16 cellular contexts compared by ENCODE assay signal in genomic region chr11:118148240-118148639, GRCh38. TPM values are rescaled to one million over a fixed set of nuclear protein-coding genes. Genes with fewer than 3 reads are reported as not detected.
DNase-seq lines count a peak whose midpoint lies in the region; ATAC-seq and TF ChIP-seq lines count a peak whose summit lies in the region.
"Had no signal": no experiment of that assay in that cellular context is flagged by ENCODE, and none has a peak within 500 bp of the region (broad histone marks: within the 10 kb centered on the region; RNA-seq: fewer than 3 reads in every experiment).

No MANE protein-coding gene starts in this region.

- H3K4me1 ChIP-seq in heart right ventricle (peaks cover 0 to 68% (median 32%) of the 10 kb centered on the region in 9 donors), psoas muscle (no peaks in the 10 kb centered on the region)
- H3K4me1 ChIP-seq: A549, BE2C had no signal

- H3K27me3 Mint-ChIP-seq in brain: peaks cover 56% of the 10 kb centered on the region

- H3K4me3 ChIP-seq in heart right ventricle (peak overlapping the region in 2 of 10 donors; percentile 11 to 17), psoas muscle (no peak overlapping the region)
- H3K4me3 ChIP-seq: A549 had no signal

- ATAC-seq in heart right ventricle: no peak
- no peak for ATAC-seq in left cardiac atrium
- no peak for ATAC-seq in psoas muscle
- ATAC-seq in GM19328 (IDR thresholded peaks at IDR 0.05; ENCODE audit: unreplicated experiment): no peak
- ATAC-seq: A549 had no signal

- no peaks in the 10 kb centered on the region for H3K36me3 ChIP-seq in heart right ventricle
- H3K36me3 ChIP-seq in psoas muscle (ENCODE audit: insufficient read depth in 1 of 2, low read depth in 1 of 2): no peaks in the 10 kb centered on the region
- H3K36me3 ChIP-seq: BE2C had no signal

- 74 to 83% methylated on average over 8 of the region's 8 CpGs for WGBS in heart right ventricle, 2 donors
- 70 to 83% (median 76%) methylated on average over 8 of the region's 8 CpGs for WGBS in psoas muscle, 3 donors

- H3K36me3 Mint-ChIP-seq in brain: no peaks in the 10 kb centered on the region
- H3K36me3 Mint-ChIP-seq: CD4-positive, alpha-beta memory T cell had no signal

- H3K4me3 Mint-ChIP-seq in brain: peak overlapping the region in 2 of 5 experiments; percentile 33 to 44
- H3K4me3 Mint-ChIP-seq: HFFc6 had no signal

- peaks cover 0 to 54% (median 14%) of the 10 kb centered on the region in 7 donors for H3K27me3 ChIP-seq in heart right ventricle
- H3K27me3 ChIP-seq in psoas muscle (ENCODE audit: insufficient read depth in 3 of 3, low read length in 2 of 3): peaks cover 0 to 12% (median 0%) of the 10 kb centered on the region in 3 donors

- no peaks in the 10 kb centered on the region for H3K9me3 Mint-ChIP-seq in brain
- H3K9me3 Mint-ChIP-seq: CD4-positive, alpha-beta memory T cell; HFFc6 had no signal

- no peaks in the 10 kb centered on the region for H3K9me3 ChIP-seq in heart right ventricle
- no peaks in the 10 kb centered on the region for H3K9me3 ChIP-seq in psoas muscle
- H3K9me3 ChIP-seq: A549, BE2C had no signal

- intact Hi-C loops in heart right ventricle (cut with DNase I) (loop anchor here in 6 of 10 donors (5.0 to 10.0 kb wide), 6 partner anchors 34 to 339 kb away; partner anchors contain the start of gene UBE4A (in 2 of the 6)), left cardiac atrium (cut with DNase I) (loop anchor here in 1 of 2 donors (5.0 kb wide), 1 partner anchor 144 kb away; no protein-coding TSS in a partner anchor), psoas muscle (cut with DNase I) (loop anchor here (5.0 to 10.0 kb wide), 3 partner anchors 207 to 347 kb away; partner anchors contain the start of gene UBE4A (in 1 of the 2))

- TF ChIP-seq CTCF in heart right ventricle (IDR thresholded peaks at IDR 0.05) (no peak), brain (conservative IDR thresholded peaks at IDR 0.05) (no peak), psoas muscle (IDR thresholded peaks at IDR 0.05) (no peak)

- DNase-seq in heart right ventricle (no peak), left cardiac atrium (no peak), M059J (ENCODE audit: low read depth) (peak; percentile 32), psoas muscle (peak in 1 of 2 donors; percentile 47), ureter (ENCODE audit: low spot score) (no peak)
- DNase-seq: BE2C; CD4-positive, alpha-beta memory T cell; DMS153; EL; HCEC 1CT; HFFc6 had no signal

- H3K27ac ChIP-seq in heart right ventricle (peak overlapping the region in 7 of 10 donors; percentile 40 to 84 (median 80)), psoas muscle (peak overlapping the region; percentile 52)
- H3K27ac ChIP-seq: A549, C4-2B had no signal

- H3K27ac Mint-ChIP-seq in brain: peak overlapping the region; percentile 12 to 95 (median 88)
- H3K27ac Mint-ChIP-seq: HFFc6 had no signal

- H3K4me1 Mint-ChIP-seq in brain: peaks cover 57% of the 10 kb centered on the region

RNA-seq across cellular contexts. Expression of gene SCN4B, which starts 4.4 kb away (rescaled TPM):
- 10 to 100 TPM in 5 of 10 donors, 1 to 10 TPM in 5; 5.7 to 17.5 (median 10.3) TPM for total RNA-seq in heart right ventricle
- 1 to 10 TPM; 5.4 to 8.8 TPM for polyA plus RNA-seq in heart right ventricle
- total RNA-seq in left cardiac atrium: 10 to 100 TPM in 1 of 2 donors, 1 to 10 TPM in 1; 5.9 to 11.3 TPM
- total RNA-seq in M059J (2014; rRNA removed; shearing (Covaris generic)): 17.2 and 26.1 TPM in 2 replicates
- 9.7 TPM for polyA plus RNA-seq in brain (ENCODE audit: insufficient read depth, low read depth, low replicate concordance)
- 10 to 100 TPM in 1 of 4 donors, 1 to 10 TPM in 3; 5.1 to 15.1 (median 7.8) TPM for total RNA-seq in psoas muscle
- 1 to 10 TPM; 3.6 to 6.3 (median 4.1) TPM for polyA plus RNA-seq in psoas muscle
- 1.4 TPM for total RNA-seq in ureter
- total RNA-seq: CD4-positive, alpha-beta memory T cell had no signal
- polyA plus RNA-seq: CD4-positive, alpha-beta memory T cell had no signal

RNA-seq across cellular contexts. Expression of gene SCN2B, which starts 28.2 kb away (rescaled TPM):
- 10 to 100 TPM in 8 of 10 donors, 1 to 10 TPM in 2; 5.3 to 26.7 (median 20.9) TPM for total RNA-seq in heart right ventricle
- polyA plus RNA-seq in heart right ventricle: 1 to 10 TPM; 2.9 to 6.6 TPM
- total RNA-seq in left cardiac atrium: 10 to 100 TPM in 1 of 2 donors, 1 to 10 TPM in 1; 3.3 to 10.1 TPM
- 0.05 and 0.32 TPM in 2 replicates for total RNA-seq in M059J (2014; rRNA removed; shearing (Covaris generic))
- 9.0 TPM for polyA plus RNA-seq in brain (ENCODE audit: insufficient read depth, low read depth, low replicate concordance)
- total RNA-seq in psoas muscle: 1 to 10 TPM in 3 of 4 donors, under 1 TPM in 1; 0.40 to 6.6 (median 1.8) TPM
- polyA plus RNA-seq in psoas muscle: under 1 TPM; 0.09 to 0.51 (median 0.23) TPM
- total RNA-seq in ureter: 0.18 TPM
- total RNA-seq: CD4-positive, alpha-beta memory T cell; H4; HFFc6 had no signal
- polyA plus RNA-seq: A549; CD4-positive, alpha-beta memory T cell had no signal
